In the genomic region with DNA sequence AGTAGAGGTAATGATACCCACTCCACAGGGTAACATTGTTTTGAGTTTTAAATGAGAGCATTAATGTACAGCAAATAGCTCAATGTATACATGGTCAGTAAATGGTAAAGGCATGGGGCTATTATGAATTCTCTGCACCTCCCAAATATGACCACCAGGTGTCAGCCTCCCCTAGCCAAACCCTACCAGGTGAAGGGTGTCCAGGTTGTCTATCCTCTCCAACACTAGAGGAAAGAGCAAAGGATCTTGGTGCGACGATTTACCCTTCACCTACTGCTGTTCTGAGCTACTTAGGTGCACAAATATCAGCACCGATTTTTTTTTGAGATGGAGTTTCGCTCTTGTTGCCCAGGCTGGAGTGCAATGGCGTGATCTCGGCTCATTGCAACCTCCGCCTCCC, we compare ENCODE assay signal across 8 cellular contexts. TPM values are rescaled to one million over a fixed set of nuclear protein-coding genes. Genes with fewer than 3 reads are reported as not detected.
DNase-seq lines count a peak whose midpoint lies in the region; ATAC-seq, FAIRE-seq and TF ChIP-seq lines count a peak whose summit lies in the region.

No MANE protein-coding gene starts in this region.

- peak; percentile 75 for FAIRE-seq in H54 (lab: Jason Lieb, UNC)

- no peak overlapping the region for H3K4me3 Mint-ChIP-seq in glutamatergic neuron (ENCODE audit: unreplicated experiment)

- H3K9me3 Mint-ChIP-seq in glutamatergic neuron (ENCODE audit: unreplicated experiment) = no peaks in the 10 kb centered on the region

- H3K9me3 ChIP-seq in psoas muscle = no peaks in the 10 kb centered on the region

- no peaks in the 10 kb centered on the region for H3K36me3 Mint-ChIP-seq in glutamatergic neuron (ENCODE audit: unreplicated experiment)

- intact Hi-C loops in psoas muscle (cut with DNase I) = loop anchor here in 1 of 2 donors (5.0 to 10.0 kb wide), 2 partner anchors 131 to 239 kb away; a partner anchor contains a TSS

- no peaks in the 10 kb centered on the region for H3K4me1 Mint-ChIP-seq in glutamatergic neuron (ENCODE audit: low read depth, unreplicated experiment)

- H3K36me3 ChIP-seq in psoas muscle (ENCODE audit: insufficient read depth in 1 of 2, low read depth in 1 of 2) = no peaks in the 10 kb centered on the region

- H3K4me1 ChIP-seq in psoas muscle = no peaks in the 10 kb centered on the region

- H3K27ac Mint-ChIP-seq in glutamatergic neuron (ENCODE audit: unreplicated experiment) = no peak overlapping the region

- no peak overlapping the region for H3K4me3 ChIP-seq in psoas muscle

- no peaks in the 10 kb centered on the region for H3K27me3 ChIP-seq in psoas muscle (ENCODE audit: insufficient read depth in 3 of 3, low read length in 2 of 3)

- no peak for TF ChIP-seq POLR2A in H54 (IDR thresholded peaks at IDR 0.05; ENCODE audit: low read depth, low read length)

- peak; percentile 81 to 90 (median 84) for ATAC-seq in psoas muscle

- DNase-seq in GDM1 (lab: John Stamatoyannopoulos, UW) (peak; percentile 20), H54 (ENCODE audit: insufficient read length, low spot score) (peak; percentile 41), LoVo (ENCODE audit: low spot score) (peak; percentile 52), RPMI8226 (peak; percentile 68), glutamatergic neuron (peak; percentile 34), psoas muscle (no peak), occipital lobe (lab: John Stamatoyannopoulos, UW) (no peak)
- peak; percentile 33 for DNase-seq in activated effector memory CD4-positive, alpha-beta T cell treated with Interleukin-2 at 50 U/mL for 16 hours

- 44 to 49% (median 44%) methylated on average over 7 of the region's 7 CpGs for WGBS in psoas muscle, 3 donors

- no peaks in the 10 kb centered on the region for H3K27me3 Mint-ChIP-seq in glutamatergic neuron (ENCODE audit: unreplicated experiment)

- H3K27ac ChIP-seq in psoas muscle = no peak overlapping the region

- peak; percentile 76 for TF ChIP-seq CTCF in glutamatergic neuron (IDR thresholded peaks at IDR 0.05; ENCODE audit: partially characterized antibody, unreplicated experiment)
- TF ChIP-seq CTCF in psoas muscle (IDR thresholded peaks at IDR 0.05) = peak; percentile 83

RNA-seq across cellular contexts. Expression of a gene that starts 26.5 kb away (rescaled TPM):
- total RNA-seq in glutamatergic neuron (ENCODE audit: unreplicated experiment) (37.1 TPM), psoas muscle (10 to 100 TPM; 34.8 to 40.1 (median 37.6) TPM), occipital lobe (95.3 TPM)
- 10 to 100 TPM in 2 of 3 donors, 1 to 10 TPM in 1; 7.5 to 27.9 (median 13.7) TPM for polyA plus RNA-seq in psoas muscle

Comparison
In these comparisons a context has a peak if more than half of its experiments do, and no peak if none do; other contexts are left out.
1. DNase-seq: peak in GDM1 (single experiment), H54 (single experiment), LoVo (single experiment), RPMI8226 (single experiment), activated effector memory CD4-positive, alpha-beta T cell treated with Interleukin-2 at 50 U/mL for 16 hours (single experiment) and glutamatergic neuron (single experiment); none in psoas muscle (0 of 2) and occipital lobe (single experiment).